8 cellular contexts compared by ENCODE assay signal in genomic region chr7:142520885-142521284, GRCh38.
DNase-seq lines count a peak whose midpoint lies in the region; ATAC-seq and TF ChIP-seq lines count a peak whose summit lies in the region.
"Not testable (repeated sequence)": the region's sequence is repeated elsewhere in the genome, so short reads cannot be mapped to it uniquely, and the experiment has no call there.

No MANE protein-coding gene starts in this region.

- not testable (repeated sequence) for H3K9me2 ChIP-seq in PC-9 (ENCODE audit: insufficient read depth)

- in situ Hi-C loops in mammary epithelial cell (cut with MboI; ENCODE audit: low sequenced_read_pairs in 2 of 2): not testable (repeated sequence)

- H4K20me1 ChIP-seq in PC-9 (ENCODE audit: insufficient read depth); mammary epithelial cell (ENCODE audit: insufficient read depth, low read length): not testable (repeated sequence)

- intact Hi-C loops in A673 (cut with micrococcal nuclease; ENCODE audit: unreplicated experiment); PC-9 (cut with micrococcal nuclease; ENCODE audit: unreplicated experiment): not testable (repeated sequence)
- intact Hi-C loops in mammary epithelial cell (cut with micrococcal nuclease): loop anchor here (1.0 kb wide), 1 partner anchor 19 kb away; no protein-coding TSS in a partner anchor
- intact Hi-C loops in naive thymus-derived CD4-positive, alpha-beta T cell (cut with micrococcal nuclease): loop anchor here (1.0 to 5.0 kb wide), 3 partner anchors 19 to 59 kb away; no protein-coding TSS in a partner anchor

- not testable (repeated sequence) for H3K36me3 ChIP-seq in A673 (ENCODE audit: insufficient read depth, low read length, poor library complexity, severe bottlenecking); PC-9 (ENCODE audit: low read depth); mammary epithelial cell (ENCODE audit: insufficient read depth, low read length); naive thymus-derived CD4-positive, alpha-beta T cell (ENCODE audit: control insufficient read depth in 2 of 3, insufficient read depth in 3 of 3, low read length in 3 of 3)

- not testable (repeated sequence) for H3K4me3 Mint-ChIP-seq in WTC11; naive thymus-derived CD4-positive, alpha-beta T cell

- H3K9me3 ChIP-seq in A673 (ENCODE audit: low read depth, low read length, poor library complexity, severe bottlenecking); PC-9 (ENCODE audit: insufficient read depth, low read depth); mammary epithelial cell (replicated peaks; ENCODE audit: insufficient read depth, low read length); naive thymus-derived CD4-positive, alpha-beta T cell (ENCODE audit: control insufficient read depth in 2 of 3, low read length in 3 of 3): not testable (repeated sequence)

- not testable (repeated sequence) for BruUV-seq in A673 (replicated peaks; lab: Mats Ljungman, UMichigan); PC-9 (replicated peaks; lab: Mats Ljungman, UMichigan); mammary epithelial cell (replicated peaks; lab: Mats Ljungman, UMichigan)

- not testable (repeated sequence) for DNase-seq in A673 (ENCODE audit: low spot score); PC-9; mammary epithelial cell; naive thymus-derived CD4-positive, alpha-beta T cell
- DNase-seq in GM03348 (ENCODE audit: low spot score) (peak; percentile 27), HuH-7.5 (ENCODE audit: low spot score) (peak; percentile 12), WTC11 (ENCODE audit: low spot score) (peak; percentile 43), foreskin fibroblast (peak in 1 of 2 donors; percentile 46)

- not testable (repeated sequence) for H2AFZ ChIP-seq in PC-9; mammary epithelial cell (ENCODE audit: low read depth, low read length)

- H3K9me3 Mint-ChIP-seq in WTC11; naive thymus-derived CD4-positive, alpha-beta T cell: not testable (repeated sequence)

- POLR2A ChIA-PET in A673 (lab: Charles Lee; ENCODE audit: low non-redundant PET); PC-9 (lab: Charles Lee; ENCODE audit: unreplicated experiment); WTC11 (lab: Charles Lee): not testable (repeated sequence)
- POLR2A ChIA-PET in naive thymus-derived CD4-positive, alpha-beta T cell (lab: Charles Lee): interaction anchor here (0.6 to 2.8 kb wide), 10 partner anchors 10 to 287 kb away, joined by 3 to 18 read pairs (median 4); no protein-coding TSS in a partner anchor

- not testable (repeated sequence) for H3K36me3 Mint-ChIP-seq in WTC11; naive thymus-derived CD4-positive, alpha-beta T cell

- H3K9ac ChIP-seq in mammary epithelial cell (ENCODE audit: insufficient read depth, low read length): not testable (repeated sequence)

- not testable (repeated sequence) for H3K27me3 Mint-ChIP-seq in WTC11 (ENCODE audit: low read depth)
- H3K27me3 Mint-ChIP-seq in naive thymus-derived CD4-positive, alpha-beta T cell: peaks cover 0 to 23% (median 0%) of the 10 kb centered on the region in 5 donors

- dilution Hi-C loops in mammary epithelial cell (cut with HindIII; ENCODE audit: low sequenced_read_pairs): loop anchor here (5.0 kb wide), 1 partner anchor 46 kb away; no protein-coding TSS in a partner anchor

- not testable (repeated sequence) for H3K4me2 ChIP-seq in PC-9; mammary epithelial cell (ENCODE audit: insufficient read depth, low read depth, low read length)

- not testable (repeated sequence) for H3K4me1 ChIP-seq in A673 (ENCODE audit: insufficient read depth, low read length, poor library complexity, severe bottlenecking); mammary epithelial cell (ENCODE audit: insufficient read depth, low read length)
- H3K4me1 ChIP-seq in PC-9 (replicated peaks; ENCODE audit: insufficient read depth): peaks cover 22% of the 10 kb centered on the region
- peaks cover 0 to 26% of the 10 kb centered on the region in 2 donors for H3K4me1 ChIP-seq in naive thymus-derived CD4-positive, alpha-beta T cell (ENCODE audit: control insufficient read depth in 2 of 2, insufficient read depth in 2 of 2, low read length in 2 of 2)

- WGBS in mammary epithelial cell (ENCODE audit: low coverage, missing lambda C conversion rate): 50% methylated on average over 2 of the region's 2 CpGs

- H3K4me1 Mint-ChIP-seq in WTC11: not testable (repeated sequence)
- peaks cover 17 to 47% (median 37%) of the 10 kb centered on the region in 7 donors for H3K4me1 Mint-ChIP-seq in naive thymus-derived CD4-positive, alpha-beta T cell

- not testable (repeated sequence) for H3K4me3 ChIP-seq in A673 (ENCODE audit: low read depth, low read length, poor library complexity, severe bottlenecking); PC-9; mammary epithelial cell (replicated peaks in 1 of 3; ENCODE audit: insufficient read depth in 1 of 3, low read depth in 2 of 3, low read length in 3 of 3); foreskin fibroblast (ENCODE audit: low read depth in 1 of 2, low read length in 2 of 2); naive thymus-derived CD4-positive, alpha-beta T cell (ENCODE audit: low read length)

- not testable (repeated sequence) for H3F3A ChIP-seq in PC-9 (ENCODE audit: insufficient read depth, low read depth)

- H3K79me2 ChIP-seq in PC-9 (ENCODE audit: low read depth); mammary epithelial cell (ENCODE audit: insufficient read depth, low read length): not testable (repeated sequence)

- ATAC-seq in WTC11: peak; percentile 82
- ATAC-seq in naive thymus-derived CD4-positive, alpha-beta T cell: peak; percentile 36

- peaks cover 14% of the 10 kb centered on the region for H3K27me3 ChIP-seq in A673 (replicated peaks; ENCODE audit: insufficient read depth, low read depth, low read length, poor library complexity)
- not testable (repeated sequence) for H3K27me3 ChIP-seq in PC-9 (ENCODE audit: insufficient read depth, low read depth); mammary epithelial cell (ENCODE audit: insufficient read depth, low read length); naive thymus-derived CD4-positive, alpha-beta T cell (ENCODE audit: control insufficient read depth in 2 of 2, insufficient read depth in 2 of 2, low read length in 2 of 2)

- H3K27ac ChIP-seq in A673 (ENCODE audit: low read depth, low read length, poor library complexity, severe bottlenecking); PC-9; mammary epithelial cell (ENCODE audit: insufficient read depth, low read depth, low read length): not testable (repeated sequence)
- peak overlapping the region; percentile 57 for H3K27ac ChIP-seq in naive thymus-derived CD4-positive, alpha-beta T cell (ENCODE audit: low read depth, low read length)

- TF ChIP-seq CTCF in A673 (conservative IDR thresholded peaks at IDR 0.05; ENCODE audit: low read depth, low read length) (peak; percentile 37), PC-9 (conservative IDR thresholded peaks at IDR 0.05) (peak; percentile 71), WTC11 (IDR thresholded peaks at IDR 0.05) (0 out of 2 replicates have a peak, but pooled peaks have one; percentile 14), mammary epithelial cell (conservative IDR thresholded peaks at IDR 0.05 in 1 of 2, IDR thresholded peaks at IDR 0.05 in 1 of 2; ENCODE audit: extremely low read depth in 1 of 2, insufficient read depth in 1 of 2, low read depth in 1 of 2, low read length in 2 of 2) (peak; percentile 54 to 60), foreskin fibroblast (IDR thresholded peaks at IDR 0.05; ENCODE audit: low read depth, low read length) (peak; percentile 29)

- not testable (repeated sequence) for H3K27ac Mint-ChIP-seq in WTC11
- peak overlapping the region; percentile 86 to 97 (median 93) for H3K27ac Mint-ChIP-seq in naive thymus-derived CD4-positive, alpha-beta T cell

- CTCF ChIA-PET in A673 (lab: Charles Lee): not testable (repeated sequence)
- CTCF ChIA-PET in PC-9 (lab: Charles Lee) (interaction anchor here (0.7 to 1.2 kb wide), 4 partner anchors 14 to 67 kb away, joined by 3 to 4 read pairs (median 3); no protein-coding TSS in a partner anchor), WTC11 (lab: Charles Lee) (interaction anchor here (0.8 to 2.1 kb wide), 6 partner anchors 15 to 197 kb away, joined by 3 to 8 read pairs (median 4); no protein-coding TSS in a partner anchor), mammary epithelial cell (lab: Charles Lee; ENCODE audit: low non-redundant PET) (interaction anchor here (0.6 kb wide), 2 partner anchors 76 to 112 kb away, joined by 3 to 4 read pairs; no protein-coding TSS in a partner anchor)
- CTCF ChIA-PET in naive thymus-derived CD4-positive, alpha-beta T cell (lab: Charles Lee): interaction anchor here (0.7 to 4.1 kb wide), 9 partner anchors 13 to 290 kb away, joined by 3 to 23 read pairs (median 4); no protein-coding TSS in a partner anchor

Comparison
In these comparisons a context has a peak if more than half of its experiments do, and no peak if none do; other contexts are left out.
1. CTCF ChIP-seq: peak in every context shown above with its lines; median percentile 71 in PC-9; 57 in mammary epithelial cell; 37 in A673; 29 in foreskin fibroblast; 14 in WTC11.